ENCODE assay signal across 10 cellular contexts in the genomic region with DNA sequence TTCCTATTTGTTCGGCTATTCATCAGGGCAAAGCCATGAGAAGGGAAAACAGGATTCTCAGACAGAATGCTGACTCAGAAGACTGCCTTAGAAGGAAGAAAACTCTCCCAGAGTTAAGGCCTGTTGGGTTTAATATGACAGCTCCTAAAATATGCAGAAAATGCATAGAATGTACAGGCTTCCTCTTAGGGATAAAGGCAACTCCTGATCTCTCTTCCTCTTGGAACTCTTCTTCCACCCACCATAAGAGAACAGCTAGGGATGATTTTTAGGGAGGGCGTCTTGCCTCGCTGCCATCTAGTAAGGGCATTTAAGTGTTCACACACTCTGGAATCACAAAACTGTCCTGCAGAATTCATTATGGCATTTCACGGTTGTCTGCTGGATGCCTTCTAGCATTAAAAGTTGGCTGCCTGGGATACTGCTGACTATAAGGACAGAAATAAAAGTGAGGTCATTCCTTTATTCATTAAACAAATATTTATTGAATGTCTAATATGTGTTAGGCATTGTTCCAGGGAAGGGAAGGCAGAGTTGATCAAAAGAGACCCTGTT.
A peak's percentile ranks its signal among the peaks of the same experiment; 100 is the strongest.
DNase-seq lines count a peak whose midpoint lies in the region; ATAC-seq and TF ChIP-seq lines count a peak whose summit lies in the region.
"Had no signal": no experiment of that assay in that cellular context is flagged by ENCODE, and none has a peak within 500 bp of the region (broad histone marks: within the 10 kb centered on the region; RNA-seq: fewer than 3 reads in every experiment).

No MANE protein-coding gene starts in this region.

- no peak overlapping the region for H2AFZ ChIP-seq in HCT116 (ENCODE audit: low read depth, low read length, poor library complexity, severe bottlenecking)

- no TSS peak for BruUV-seq in HCT116 (replicated peaks; lab: Mats Ljungman, UMichigan)

- no peaks in the 10 kb centered on the region for H3K9me2 ChIP-seq in HCT116 (ENCODE audit: insufficient read depth)

- H3K27me3 ChIP-seq in HCT116 (ENCODE audit: insufficient read depth, low read length) (no peaks in the 10 kb centered on the region), iPS-20b (ENCODE audit: insufficient read depth, low read length) (no peaks in the 10 kb centered on the region), skeletal muscle satellite cell (ENCODE audit: control insufficient read depth, insufficient read depth, low read length) (no peaks in the 10 kb centered on the region)
- H3K27me3 ChIP-seq: suprapubic skin had no signal

- H3K9me3 ChIP-seq in HCT116 (ENCODE audit: control insufficient read depth in 1 of 2, insufficient read depth in 1 of 2, low read depth in 1 of 2, low read length in 2 of 2) (no peaks in the 10 kb centered on the region), iPS-20b (ENCODE audit: insufficient read depth, low read depth, low read length) (no peaks in the 10 kb centered on the region), skeletal muscle satellite cell (replicated peaks; ENCODE audit: low read length) (no peaks in the 10 kb centered on the region)
- H3K9me3 ChIP-seq: suprapubic skin had no signal

- no peak for TF ChIP-seq CTCF in HCT116 (IDR thresholded peaks at IDR 0.05 in 2 of 3, conservative IDR thresholded peaks at IDR 0.05 in 1 of 3; ENCODE audit: borderline replicate concordance in 1 of 3, insufficient read depth in 1 of 3, low read depth in 2 of 3, low read length in 2 of 3)
- TF ChIP-seq CTCF in astrocyte of the cerebellum (IDR thresholded peaks at IDR 0.05; ENCODE audit: low read depth, low read length, missing control alignments): no peak
- TF ChIP-seq CTCF in lower leg skin (IDR thresholded peaks at IDR 0.05): no peak

- in situ Hi-C loops in astrocyte of the cerebellum (cut with HindIII; ENCODE audit: low sequenced_read_pairs): no loop called here

- H3K4me1 Mint-ChIP-seq in T-helper 2 cell treated with Interferon-gamma antibody and Interleukin-4, amounts not matched to agents 5 μg/mL and 100 μg/mL, for 36 hours (ENCODE audit: low read depth): no peaks in the 10 kb centered on the region

- H3K9me3 Mint-ChIP-seq in T-helper 2 cell treated with Interferon-gamma antibody and Interleukin-4, amounts not matched to agents 5 μg/mL and 100 μg/mL, for 36 hours: no peaks in the 10 kb centered on the region
- H3K9me3 Mint-ChIP-seq: activated T-helper 2 cell treated with anti-CD3 and anti-CD28 coated beads, Interferon-gamma antibody, Interleukin-2, Interleukin-4, amounts not matched to agents 10 μg/mL and 5 μg/mL and 100 μg/mL, durations not matched to agents 14 hours and 24 hours and 36 hours had no signal

- H3K4me1 ChIP-seq in HCT116 (ENCODE audit: control insufficient read depth in 1 of 2, insufficient read depth in 2 of 2, low read length in 2 of 2): peaks cover 10 to 28% of the 10 kb centered on the region in 2 experiments; a peak in 3 of 4 replicates
- H3K4me1 ChIP-seq in iPS-20b (ENCODE audit: insufficient read depth, low read length): peaks cover 5% of the 10 kb centered on the region
- peaks cover 40% of the 10 kb centered on the region for H3K4me1 ChIP-seq in skeletal muscle satellite cell (ENCODE audit: control insufficient read depth, insufficient read depth, low read length)
- H3K4me1 ChIP-seq: suprapubic skin had no signal

- 69 to 75% methylated on average over 4 of the region's 4 CpGs for WGBS in lower leg skin, 2 donors

- H3K27ac Mint-ChIP-seq in T-helper 2 cell treated with Interferon-gamma antibody and Interleukin-4, amounts not matched to agents 5 μg/mL and 100 μg/mL, for 36 hours: no peak overlapping the region
- H3K27ac Mint-ChIP-seq: activated T-helper 2 cell treated with anti-CD3 and anti-CD28 coated beads, Interferon-gamma antibody, Interleukin-2, Interleukin-4, amounts not matched to agents 10 μg/mL and 5 μg/mL and 100 μg/mL, durations not matched to agents 14 hours and 24 hours and 36 hours had no signal

- H3K4me3 ChIP-seq in HCT116 (replicated peaks in 1 of 2; ENCODE audit: low read depth in 1 of 2, low read length in 2 of 2): no peak overlapping the region
- H3K4me3 ChIP-seq in astrocyte of the cerebellum (ENCODE audit: low read depth, low read length): no peak overlapping the region
- no peak overlapping the region for H3K4me3 ChIP-seq in iPS-20b (ENCODE audit: low read length)
- peak overlapping the region; percentile 42 for H3K4me3 ChIP-seq in skeletal muscle satellite cell (ENCODE audit: low read length)
- H3K4me3 ChIP-seq in lower leg skin (ENCODE audit: low read depth, poor library complexity, severe bottlenecking): no peak overlapping the region
- H3K4me3 ChIP-seq: suprapubic skin had no signal

- H3K27me3 Mint-ChIP-seq in T-helper 2 cell treated with Interferon-gamma antibody and Interleukin-4, amounts not matched to agents 5 μg/mL and 100 μg/mL, for 36 hours (ENCODE audit: low read depth): no peaks in the 10 kb centered on the region

- peaks cover 16% of the 10 kb centered on the region for H3K36me3 Mint-ChIP-seq in T-helper 2 cell treated with Interferon-gamma antibody and Interleukin-4, amounts not matched to agents 5 μg/mL and 100 μg/mL, for 36 hours (ENCODE audit: low read depth)

- CTCF ChIA-PET in HCT116 (lab: Charles Lee): no interaction called here

- H3K4me2 ChIP-seq in HCT116 (ENCODE audit: low read length): peak overlapping the region; percentile 10; the same call in 1 of the 2 replicates
- H3K4me2 ChIP-seq in skeletal muscle satellite cell (ENCODE audit: low read length): peak overlapping the region; percentile 73

- TF ChIP-seq POLR2A in HCT116 (IDR thresholded peaks at IDR 0.05; ENCODE audit: borderline replicate concordance, extremely low read depth, insufficient read depth, insufficient read length): no peak
- TF ChIP-seq POLR2A in erythroblast (IDR thresholded peaks at IDR 0.05; ENCODE audit: low read length): no peak
- TF ChIP-seq POLR2A in lower leg skin (IDR thresholded peaks at IDR 0.05): no peak

- POLR2A ChIA-PET in HCT116 (lab: Charles Lee): no interaction called here

- no peak; the same call in 1 of the 2 replicates for ATAC-seq in HCT116

- DNase-seq in HCT116 (ENCODE audit: low read depth, low spot score): no peak
- DNase-seq in astrocyte of the cerebellum (ENCODE audit: low read depth): peak; percentile 72
- DNase-seq in T-helper 2 cell treated with Interferon-gamma antibody and Interleukin-4, amounts not matched to agents 5 μg/mL and 100 μg/mL, for 36 hours (ENCODE audit: low spot score): no peak
- no peak for DNase-seq in erythroblast (lab: John Stamatoyannopoulos, UW)
- DNase-seq in NCI-H1436 treated with DMSO at 0.1 percent for 48 hours (lab: John Stamatoyannopoulos, UW): no peak
- DNase-seq in lower leg skin (ENCODE audit: low spot score in 2 of 2): no peak

- no peak overlapping the region for H3K9ac ChIP-seq in HCT116 (ENCODE audit: low read length)
- H3K9ac ChIP-seq in iPS-20b (ENCODE audit: low read depth, low read length): 0 out of 2 replicates have a peak overlapping the region, but pooled peaks have one; percentile 22
- H3K9ac ChIP-seq in skeletal muscle satellite cell (ENCODE audit: low read depth, low read length): peak overlapping the region; percentile 78

- RAD21 ChIA-PET in HCT116 (lab: Charles Lee; ENCODE audit: low non-redundant PET in 1 of 2, low total read pairs in 2 of 2, uncharacterized antibody in 2 of 2, unreplicated experiment in 2 of 2): no interaction called here

- H3K27ac ChIP-seq in HCT116 (ENCODE audit: low read depth, low read length) (peak overlapping the region; percentile 27; the same call in 1 of the 2 replicates), iPS-20b (ENCODE audit: low read length) (no peak overlapping the region)
- H3K27ac ChIP-seq: suprapubic skin had no signal

- H3K36me3 ChIP-seq in HCT116 (ENCODE audit: control insufficient read depth in 1 of 2, insufficient read depth in 2 of 2, low read length in 2 of 2) (peaks cover 0 to 2% of the 10 kb centered on the region in 2 experiments; a peak in 1 of 4 replicates), iPS-20b (ENCODE audit: insufficient read depth, low read depth, low read length) (peaks cover 16% of the 10 kb centered on the region), skeletal muscle satellite cell (ENCODE audit: insufficient read depth, low read length) (peaks cover 15% of the 10 kb centered on the region)

- no peaks in the 10 kb centered on the region for H3K79me2 ChIP-seq in HCT116 (ENCODE audit: insufficient read depth, low read length)

- TF ChIP-seq RAD21 in HCT116 (IDR thresholded peaks at IDR 0.05; ENCODE audit: low read depth): no peak

- intact Hi-C loops in HCT116 (cut with micrococcal nuclease): no loop called here
- intact Hi-C loops in lower leg skin (cut with DNase I; ENCODE audit: low total_unique reads): no loop called here

- H4K20me1 ChIP-seq in HCT116 (ENCODE audit: insufficient read depth): no peaks in the 10 kb centered on the region

- H3K4me3 Mint-ChIP-seq in T-helper 2 cell treated with Interferon-gamma antibody and Interleukin-4, amounts not matched to agents 5 μg/mL and 100 μg/mL, for 36 hours: no peak overlapping the region

TF ChIP-seq in HCT116, 20 proteins besides CTCF, POLR2A, EP300 and RAD21:
- no peak for TF ChIP-seq TCF7L2 (IDR thresholded peaks at IDR 0.05; ENCODE audit: borderline replicate concordance, extremely low read depth, insufficient read depth, insufficient read length)
- no peak for TF ChIP-seq CBX3 (IDR thresholded peaks at IDR 0.05; ENCODE audit: low read depth)
- TF ChIP-seq ELF1 (IDR thresholded peaks at IDR 0.05; ENCODE audit: borderline replicate concordance, low read depth): no peak
- TF ChIP-seq POLR2AphosphoS5 (IDR thresholded peaks at IDR 0.05; ENCODE audit: low read depth, low read length): no peak
- TF ChIP-seq EZH2phosphoT487 (IDR thresholded peaks at IDR 0.05; ENCODE audit: borderline replicate concordance): no peak
- no peak for TF ChIP-seq SP1 (IDR thresholded peaks at IDR 0.05; ENCODE audit: low read depth)
- no peak for TF ChIP-seq FOSL1 (IDR thresholded peaks at IDR 0.05; ENCODE audit: low read depth)
- TF ChIP-seq SIN3A (IDR thresholded peaks at IDR 0.05; ENCODE audit: low read depth): no peak
- TF ChIP-seq, protein P1, sequence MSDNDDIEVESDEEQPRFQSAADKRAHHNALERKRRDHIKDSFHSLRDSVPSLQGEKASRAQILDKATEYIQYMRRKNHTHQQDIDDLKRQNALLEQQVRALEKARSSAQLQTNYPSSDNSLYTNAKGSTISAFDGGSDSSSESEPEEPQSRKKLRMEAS (IDR thresholded peaks at IDR 0.05): no peak
- TF ChIP-seq YY1 (IDR thresholded peaks at IDR 0.05; ENCODE audit: extremely low read depth, insufficient replicate concordance, low read depth, low read length): no peak
